ENCODE assay signal across 8 cellular contexts in the genomic region with DNA sequence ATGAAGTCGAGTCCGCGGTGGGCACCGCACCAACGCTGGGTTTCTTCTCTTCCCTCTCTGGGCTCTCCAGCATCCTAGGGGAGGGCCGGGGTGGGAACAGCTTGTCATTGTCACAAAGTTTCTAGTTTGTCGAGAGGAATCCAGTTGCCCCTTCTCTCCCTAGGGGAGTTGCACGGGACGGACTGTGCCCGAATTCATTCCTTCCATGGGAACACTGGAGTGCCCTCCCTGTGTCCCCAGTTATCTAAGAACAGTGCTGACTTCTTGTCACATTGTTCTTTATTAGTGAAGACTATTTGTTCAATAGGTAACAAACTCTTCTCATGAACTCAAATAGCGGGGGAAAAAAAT. TPM values are rescaled to one million over a fixed set of nuclear protein-coding genes. Genes with fewer than 3 reads are reported as not detected.
A peak's percentile ranks its signal among the peaks of the same experiment; 100 is the strongest.
DNase-seq lines count a peak whose midpoint lies in the region; ATAC-seq and TF ChIP-seq lines count a peak whose summit lies in the region.

No MANE protein-coding gene starts in this region.

- no peak for ATAC-seq in memory B cell (ENCODE audit: low read depth)
- no peak for ATAC-seq in GM19455 (IDR thresholded peaks at IDR 0.05; ENCODE audit: unreplicated experiment)
- ATAC-seq in GM18517 (IDR thresholded peaks at IDR 0.05; ENCODE audit: unreplicated experiment), result no peak

- H3K9me3 ChIP-seq in breast epithelium (no peaks in the 10 kb centered on the region), thyroid gland (no peaks in the 10 kb centered on the region)

- TF ChIP-seq POLR2A in breast epithelium (IDR thresholded peaks at IDR 0.05) (no peak), thyroid gland (IDR thresholded peaks at IDR 0.05) (no peak)

- peaks cover 20% of the 10 kb centered on the region for H3K27me3 Mint-ChIP-seq in activated CD4-positive, alpha-beta T cell treated with anti-CD3 and anti-CD28 coated beads, Interleukin-2, amount 10 ng/mL, durations not matched to agents 7 days and 5 days
- H3K27me3 Mint-ChIP-seq in memory B cell, result no peaks in the 10 kb centered on the region

- peaks cover 58% of the 10 kb centered on the region for H3K4me1 Mint-ChIP-seq in activated CD4-positive, alpha-beta T cell treated with anti-CD3 and anti-CD28 coated beads, Interleukin-2, amount 10 ng/mL, durations not matched to agents 7 days and 5 days
- H3K4me1 Mint-ChIP-seq in memory B cell, result peaks cover 29% of the 10 kb centered on the region

- H3K36me3 Mint-ChIP-seq in activated CD4-positive, alpha-beta T cell treated with anti-CD3 and anti-CD28 coated beads, Interleukin-2, amount 10 ng/mL, durations not matched to agents 7 days and 5 days (ENCODE audit: low read depth), result peaks cover 49% of the 10 kb centered on the region
- peaks cover 11% of the 10 kb centered on the region for H3K36me3 Mint-ChIP-seq in memory B cell

- WGBS in thyroid gland, 2 donors, result 49 to 52% methylated on average over 6 to 11 of the region's 11 CpGs

- CTCF ChIA-PET in activated CD4-positive, alpha-beta T cell treated with anti-CD3 and anti-CD28 coated beads, Interleukin-2, amount 10 ng/mL, durations not matched to agents 7 days and 5 days (lab: Charles Lee), result interaction anchor here (1.6 to 1.9 kb wide), 3 partner anchors 11 to 26 kb away, joined by 3 to 5 read pairs (median 5); no protein-coding TSS in a partner anchor
- CTCF ChIA-PET in GM10248 (lab: Yijun Ruan, JAX), result interaction anchor here (0.8 to 3.8 kb wide), 6 partner anchors 12 to 466 kb away, joined by 3 to 23 read pairs (median 4); no protein-coding TSS in a partner anchor

- TF ChIP-seq CTCF in breast epithelium (IDR thresholded peaks at IDR 0.05) (no peak), thyroid gland (IDR thresholded peaks at IDR 0.05) (no peak), GM10248 (IDR thresholded peaks at IDR 0.05; ENCODE audit: control extremely low read depth, extremely low read depth, low read depth, missing control alignments) (no peak)

- DNase-seq in activated CD4-positive, alpha-beta T cell treated with anti-CD3 and anti-CD28 coated beads, Interleukin-2, amount 10 ng/mL, durations not matched to agents 7 days and 5 days, result no peak
- no peak for DNase-seq in activated CD4-positive, alpha-beta T cell treated with anti-CD3 and anti-CD28 coated beads for 48 hours
- no peak for DNase-seq in breast epithelium (ENCODE audit: low spot score in 2 of 2)
- no peak for DNase-seq in memory B cell (ENCODE audit: low spot score in 2 of 2)
- no peak for DNase-seq in thyroid gland
- no peak for DNase-seq in GM10248 (ENCODE audit: extremely low spot score)

- H3K4me3 Mint-ChIP-seq in activated CD4-positive, alpha-beta T cell treated with anti-CD3 and anti-CD28 coated beads, Interleukin-2, amount 10 ng/mL, durations not matched to agents 7 days and 5 days, result peak overlapping the region; percentile 70
- peak overlapping the region; percentile 76 for H3K4me3 Mint-ChIP-seq in memory B cell

- H3K4me1 ChIP-seq in breast epithelium (peaks cover 0 to 5% of the 10 kb centered on the region in 2 donors), thyroid gland (peaks cover 12 to 15% of the 10 kb centered on the region in 2 donors)

- H3K27ac ChIP-seq in breast epithelium, result peak overlapping the region; percentile 75 to 98
- peak overlapping the region; percentile 25 to 83 (median 79) for H3K27ac ChIP-seq in thyroid gland

- H3K27me3 ChIP-seq in breast epithelium (no peaks in the 10 kb centered on the region), thyroid gland (no peaks in the 10 kb centered on the region)

- peaks cover 9% of the 10 kb centered on the region for H3K9me3 Mint-ChIP-seq in activated CD4-positive, alpha-beta T cell treated with anti-CD3 and anti-CD28 coated beads, Interleukin-2, amount 10 ng/mL, durations not matched to agents 7 days and 5 days
- H3K9me3 Mint-ChIP-seq in memory B cell, result no peaks in the 10 kb centered on the region

- peak overlapping the region; percentile 70 to 97 (median 74) for H3K4me3 ChIP-seq in breast epithelium
- H3K4me3 ChIP-seq in thyroid gland (replicated peaks in 1 of 3), result peak overlapping the region in 1 of 3 donors; percentile 48

- peak overlapping the region; percentile 81 for H3K27ac Mint-ChIP-seq in activated CD4-positive, alpha-beta T cell treated with anti-CD3 and anti-CD28 coated beads, Interleukin-2, amount 10 ng/mL, durations not matched to agents 7 days and 5 days
- H3K27ac Mint-ChIP-seq in memory B cell, result peak overlapping the region; percentile 24

- intact Hi-C loops in breast epithelium (cut with DNase I; ENCODE audit: low total_unique reads) (no loop called here), thyroid gland (cut with DNase I) (no loop called here)

- POLR2A ChIA-PET in activated CD4-positive, alpha-beta T cell treated with anti-CD3 and anti-CD28 coated beads, Interleukin-2, amount 10 ng/mL, durations not matched to agents 7 days and 5 days (lab: Charles Lee), result no interaction called here
- POLR2A ChIA-PET in GM10248 (lab: Yijun Ruan, JAX), result no interaction called here

- H3K36me3 ChIP-seq in breast epithelium, result no peaks in the 10 kb centered on the region
- H3K36me3 ChIP-seq in thyroid gland, result peaks cover 5% of the 10 kb centered on the region in 2 donors

RNA-seq across cellular contexts. Expression of a gene that starts 1.2 kb away (rescaled TPM):
- total RNA-seq in activated CD4-positive, alpha-beta T cell treated with anti-CD3 and anti-CD28 coated beads, Interleukin-2, amount 10 ng/mL, durations not matched to agents 7 days and 5 days, result 10 to 100 TPM; 37.5 to 46.2 TPM
- total RNA-seq in breast epithelium (10 to 100 TPM; 51.5 to 61.4 (median 59.4) TPM), thyroid gland (100 to 1,000 TPM in 1 of 4 donors, 10 to 100 TPM in 3; 61.7 to 107 (median 78.0) TPM)

RNA-seq across cellular contexts. Expression of a gene that starts 31.6 kb away (rescaled TPM):
- total RNA-seq in activated CD4-positive, alpha-beta T cell treated with anti-CD3 and anti-CD28 coated beads, Interleukin-2, amount 10 ng/mL, durations not matched to agents 7 days and 5 days, result 100 to 1,000 TPM; 780 to 845 TPM
- total RNA-seq in breast epithelium (10 to 100 TPM; 22.0 to 49.2 (median 44.6) TPM), thyroid gland (10 to 100 TPM; 26.0 to 39.7 (median 31.4) TPM)

RNA-seq across cellular contexts. Expression of a gene that starts 50.3 kb away (rescaled TPM):
- 10 to 100 TPM; 86.5 to 99.0 TPM for total RNA-seq in activated CD4-positive, alpha-beta T cell treated with anti-CD3 and anti-CD28 coated beads, Interleukin-2, amount 10 ng/mL, durations not matched to agents 7 days and 5 days
- total RNA-seq in breast epithelium (10 to 100 TPM; 30.4 to 70.8 (median 51.5) TPM), thyroid gland (10 to 100 TPM; 63.0 to 98.4 (median 70.9) TPM)

Comparison
In these comparisons a context has a peak if more than half of its experiments do, and no peak if none do; other contexts are left out.
1. RNA of a gene that starts 31.6 kb away (total RNA-seq): 780 to 845 TPM in activated CD4-positive, alpha-beta T cell treated with anti-CD3 and anti-CD28 coated beads, Interleukin-2, amount 10 ng/mL, durations not matched to agents 7 days and 5 days; 22.0 to 49.2 TPM in breast epithelium and 26.0 to 39.7 TPM in thyroid gland; every median in the first group is over 10 times any median in the second.